In genomic region chr17:77562361-77562760, GRCh38 we compare ENCODE assay signal across 5 cellular contexts.
DNase-seq lines count a peak whose midpoint lies in the region; ATAC-seq, FAIRE-seq and TF ChIP-seq lines count a peak whose summit lies in the region.
"Not testable (repeated sequence)": the region's sequence is repeated elsewhere in the genome, so short reads cannot be mapped to it uniquely, and the experiment has no call there.

No MANE protein-coding gene starts in this region.

- TF ChIP-seq POLR2A in spleen (IDR thresholded peaks at IDR 0.05), result not testable (repeated sequence)

- not testable (repeated sequence) for H4K20me1 ChIP-seq in DND-41 (ENCODE audit: insufficient read depth, low read length)

- not testable (repeated sequence) for H3K4me1 ChIP-seq in DND-41 (ENCODE audit: insufficient read depth, low read length); lower lobe of right lung; spleen

- H2AFZ ChIP-seq in DND-41 (ENCODE audit: low read depth, low read length), result not testable (repeated sequence)

- not testable (repeated sequence) for H3K27ac ChIP-seq in DND-41 (ENCODE audit: low read length); lower lobe of right lung; spleen

- TF ChIP-seq CTCF in DND-41 (IDR thresholded peaks at IDR 0.05; ENCODE audit: borderline replicate concordance, extremely low read depth, low read length, poor library complexity, severe bottlenecking); lower lobe of right lung (IDR thresholded peaks at IDR 0.05); spleen (IDR thresholded peaks at IDR 0.05 in 8 of 11, conservative IDR thresholded peaks at IDR 0.05 in 3 of 11): not testable (repeated sequence)

- H3K4me3 ChIP-seq in DND-41 (ENCODE audit: low read depth in 1 of 2, low read length in 2 of 2); lower lobe of right lung; spleen: not testable (repeated sequence)

- not testable (repeated sequence) for H3K79me2 ChIP-seq in DND-41 (ENCODE audit: insufficient read depth, low read length)

- DNase-seq in DND-41 (peak; percentile 27), NAMALWA (ENCODE audit: low spot score) (peak; percentile 32), lower lobe of right lung (peak; percentile 10), spleen (peak; percentile 17)
- not testable (repeated sequence) for DNase-seq in HTR-8/SVneo (ENCODE audit: insufficient read length, low spot score)

- peak; percentile 23 for FAIRE-seq in HTR-8/SVneo (lab: Jason Lieb, UNC)

- H3K4me2 ChIP-seq in DND-41 (ENCODE audit: insufficient read depth, low read length), result not testable (repeated sequence)

- ATAC-seq in DND-41 (ENCODE audit: insufficient read depth, low read depth); lower lobe of right lung: not testable (repeated sequence)

- H3K36me3 ChIP-seq in DND-41 (ENCODE audit: insufficient read depth, low read length); lower lobe of right lung; spleen: not testable (repeated sequence)

- 91 to 100% (median 92%) methylated on average over 4 to 12 of the region's 12 CpGs; no CpG with 5 or more reads in 1 of the 5 donors for WGBS in spleen, 5 donors

- H3K9me3 ChIP-seq in DND-41 (ENCODE audit: insufficient read depth, low read length, severe bottlenecking); lower lobe of right lung; spleen: not testable (repeated sequence)

- not testable (repeated sequence) for H3K27me3 ChIP-seq in DND-41 (ENCODE audit: insufficient read depth, low read length, poor library complexity); lower lobe of right lung (ENCODE audit: low read depth)
- peaks cover 0 to 62% (median 0%) of the 10 kb centered on the region in 7 donors for H3K27me3 ChIP-seq in spleen (replicated peaks in 1 of 7)

- intact Hi-C loops in lower lobe of right lung (cut with DNase I); spleen (cut with DNase I; ENCODE audit: low total_unique reads): not testable (repeated sequence)

- not testable (repeated sequence) for H3K9ac ChIP-seq in DND-41 (ENCODE audit: low read depth, low read length)
